In genomic region chr14:59044707-59045106, GRCh38 we compare ENCODE assay signal across 26 cellular contexts.
"Had no signal": no experiment of that assay in that cellular context is flagged by ENCODE, and none has a peak within 500 bp of the region (broad histone marks: within the 10 kb centered on the region; RNA-seq: fewer than 3 reads in every experiment).

No MANE protein-coding gene starts in this region.

- FAIRE-seq: endometrium had no signal

- H3K36me3 ChIP-seq: heart right ventricle had no signal

- H3K36me3 Mint-ChIP-seq: activated CD8-positive, alpha-beta memory T cell treated with anti-CD3 and anti-CD28 coated beads, Interleukin-2, amount 10 ng/mL, durations not matched to agents 7 days and 5 days; brain; memory B cell; stimulated activated naive B cell treated with anti-CD40 and anti-IgM and Interleukin-4, amounts not matched to agents 10 μg/mL and 1 μg/mL and 100 μg/mL, for 72 hours; type B pancreatic cell had no signal

- H3K27me3 Mint-ChIP-seq: dendritic cell treated with granulocyte-macrophage colony-stimulating factor and Interleukin-4, amounts not matched to agents 40 ng/mL and 50 ng/mL, for 4 days; stimulated activated naive B cell treated with anti-CD40 and anti-IgM and Interleukin-4, amounts not matched to agents 10 μg/mL and 1 μg/mL and 100 μg/mL, for 72 hours; type B pancreatic cell had no signal

- DNase-seq: activated CD4-positive, alpha-beta T cell treated with anti-CD3 and anti-CD28 coated beads, Interleukin-2, amount 10 ng/mL, durations not matched to agents 7 days and 5 days; activated CD8-positive, alpha-beta memory T cell treated with anti-CD3 and anti-CD28 coated beads, Interleukin-2, amount 10 ng/mL, durations not matched to agents 7 days and 5 days; activated CD8-positive, alpha-beta T cell treated with anti-CD3 and anti-CD28 coated beads for 36 hours; activated gamma-delta T cell; activated naive CD4-positive, alpha-beta T cell treated with anti-CD3 and anti-CD28 coated beads, Interleukin-2, amount 50 U/mL, for 16 hours; activated naive CD8-positive, alpha-beta T cell treated with anti-CD3 and anti-CD28 coated beads, Interleukin-2, amount 50 U/mL, for 24 hours; activated T-cell treated with anti-CD3 and anti-CD28 coated beads for 4 hours; anterior cingulate cortex; caudate nucleus; effector CD4-positive, alpha-beta T cell; foreskin fibroblast; heart right ventricle; islet precursor cell; left colon; nephron progenitor cell; stimulated activated CD4-positive, alpha-beta T cell treated with anti-CD3 and anti-CD28 coated beads, Interleukin-15, amount 100 ng/mL, for 24 hours; stimulated activated naive B cell treated with anti-CD40 and anti-IgM and Interleukin-4, amounts not matched to agents 10 μg/mL and 1 μg/mL and 100 μg/mL, for 72 hours; T1000 had no signal

- H3K4me3 Mint-ChIP-seq: activated CD4-positive, alpha-beta T cell treated with anti-CD3 and anti-CD28 coated beads, Interleukin-2, amount 10 ng/mL, durations not matched to agents 7 days and 5 days; activated CD8-positive, alpha-beta memory T cell treated with anti-CD3 and anti-CD28 coated beads, Interleukin-2, amount 10 ng/mL, durations not matched to agents 7 days and 5 days; activated CD8-positive, alpha-beta T cell treated with anti-CD3 and anti-CD28 coated beads for 36 hours; activated naive CD8-positive, alpha-beta T cell treated with anti-CD3 and anti-CD28 coated beads, Interleukin-2, amount 50 U/mL, for 24 hours; brain; dendritic cell treated with granulocyte-macrophage colony-stimulating factor and Interleukin-4, amounts not matched to agents 40 ng/mL and 50 ng/mL, for 4 days; memory B cell; nephron progenitor cell; stimulated activated naive B cell treated with anti-CD40 and anti-IgM and Interleukin-4, amounts not matched to agents 10 μg/mL and 1 μg/mL and 100 μg/mL, for 72 hours; T-helper 1 cell treated with Interleukin-12 subunit alpha and Interleukin-12 subunit beta and Interleukin-4 antibody, amounts not matched to agents 30 μg/mL and 1 μg/mL, for 36 hours; type B pancreatic cell had no signal

- H3K4me1 ChIP-seq: heart right ventricle, parathyroid adenoma had no signal

- H3K9me3 Mint-ChIP-seq: activated CD4-positive, alpha-beta T cell treated with anti-CD3 and anti-CD28 coated beads, Interleukin-2, amount 10 ng/mL, durations not matched to agents 7 days and 5 days; dendritic cell treated with granulocyte-macrophage colony-stimulating factor and Interleukin-4, amounts not matched to agents 40 ng/mL and 50 ng/mL, for 4 days; T-helper 1 cell treated with Interleukin-12 subunit alpha and Interleukin-12 subunit beta and Interleukin-4 antibody, amounts not matched to agents 30 μg/mL and 1 μg/mL, for 36 hours; type B pancreatic cell had no signal

- H3K4me1 Mint-ChIP-seq: activated CD4-positive, alpha-beta T cell treated with anti-CD3 and anti-CD28 coated beads, Interleukin-2, amount 10 ng/mL, durations not matched to agents 7 days and 5 days; activated CD8-positive, alpha-beta memory T cell treated with anti-CD3 and anti-CD28 coated beads, Interleukin-2, amount 10 ng/mL, durations not matched to agents 7 days and 5 days; activated naive CD8-positive, alpha-beta T cell treated with anti-CD3 and anti-CD28 coated beads, Interleukin-2, amount 50 U/mL, for 24 hours; brain; memory B cell; nephron progenitor cell; stimulated activated naive B cell treated with anti-CD40 and anti-IgM and Interleukin-4, amounts not matched to agents 10 μg/mL and 1 μg/mL and 100 μg/mL, for 72 hours had no signal

- H3K27me3 ChIP-seq: heart right ventricle had no signal

- H3K27ac Mint-ChIP-seq: activated CD4-positive, alpha-beta T cell treated with anti-CD3 and anti-CD28 coated beads, Interleukin-2, amount 10 ng/mL, durations not matched to agents 7 days and 5 days; activated CD8-positive, alpha-beta memory T cell treated with anti-CD3 and anti-CD28 coated beads, Interleukin-2, amount 10 ng/mL, durations not matched to agents 7 days and 5 days; activated CD8-positive, alpha-beta T cell treated with anti-CD3 and anti-CD28 coated beads for 36 hours; activated naive CD8-positive, alpha-beta T cell treated with anti-CD3 and anti-CD28 coated beads, Interleukin-2, amount 50 U/mL, for 24 hours; brain; dendritic cell treated with granulocyte-macrophage colony-stimulating factor and Interleukin-4, amounts not matched to agents 40 ng/mL and 50 ng/mL, for 4 days; memory B cell; nephron progenitor cell; stimulated activated naive B cell treated with anti-CD40 and anti-IgM and Interleukin-4, amounts not matched to agents 10 μg/mL and 1 μg/mL and 100 μg/mL, for 72 hours; T-helper 1 cell treated with Interleukin-12 subunit alpha and Interleukin-12 subunit beta and Interleukin-4 antibody, amounts not matched to agents 30 μg/mL and 1 μg/mL, for 36 hours; type B pancreatic cell had no signal

- H3K27ac ChIP-seq: heart right ventricle, parathyroid adenoma had no signal

- H3K4me3 ChIP-seq: heart right ventricle, smooth muscle cell had no signal
